Comparison of ENCODE assay signal across 16 cellular contexts in genomic region chr3:73614385-73614784, GRCh38. TPM values are rescaled to one million over a fixed set of nuclear protein-coding genes. Genes with fewer than 3 reads are reported as not detected.
A peak's percentile ranks its signal among the peaks of the same experiment; 100 is the strongest.
DNase-seq lines count a peak whose midpoint lies in the region; ATAC-seq, FAIRE-seq and TF ChIP-seq lines count a peak whose summit lies in the region.
"Had no signal": no experiment of that assay in that cellular context is flagged by ENCODE, and none has a peak within 500 bp of the region (broad histone marks: within the 10 kb centered on the region; RNA-seq: fewer than 3 reads in every experiment).

No MANE protein-coding gene starts in this region.

- peak; percentile 36; the same call in 1 of the 3 replicates for ATAC-seq in GM23338
- peak; percentile 57 to 90 (median 78) for ATAC-seq in heart right ventricle
- no peak for ATAC-seq in GM19452 (IDR thresholded peaks at IDR 0.05; ENCODE audit: unreplicated experiment)

- no peak overlapping the region for H3K4me3 Mint-ChIP-seq in GM23338
- no peak overlapping the region for H3K4me3 Mint-ChIP-seq in astrocyte (ENCODE audit: unreplicated experiment)
- H3K4me3 Mint-ChIP-seq: activated naive CD4-positive, alpha-beta T cell treated with anti-CD3 and anti-CD28 coated beads, Interleukin-2, amount 10 ng/mL, durations not matched to agents 7 days and 5 days; CD4-positive, alpha-beta memory T cell; type B pancreatic cell had no signal

- H3K27ac Mint-ChIP-seq in GM23338 (no peak overlapping the region), astrocyte (ENCODE audit: unreplicated experiment) (peak overlapping the region; percentile 91)
- H3K27ac Mint-ChIP-seq: activated naive CD4-positive, alpha-beta T cell treated with anti-CD3 and anti-CD28 coated beads, Interleukin-2, amount 10 ng/mL, durations not matched to agents 7 days and 5 days; CD4-positive, alpha-beta memory T cell; type B pancreatic cell had no signal

- no peaks in the 10 kb centered on the region; the same call in 1 of the 2 replicates for H3K9me2 ChIP-seq in GM23338 (ENCODE audit: insufficient read depth)

- no peaks in the 10 kb centered on the region for H3K9me3 ChIP-seq in astrocyte (ENCODE audit: insufficient read depth, low read depth, low read length)
- H3K9me3 ChIP-seq in heart right ventricle: no peaks in the 10 kb centered on the region

- DNase-seq in GM23338 (ENCODE audit: low spot score): no peak
- DNase-seq in astrocyte (ENCODE audit: low read depth): peak; percentile 92
- DNase-seq in heart right ventricle: peak in 1 of 2 donors; percentile 54
- DNase-seq in retinal pigment epithelial cell (ENCODE audit: low read depth): peak; percentile 54
- DNase-seq in NOMO-1 (lab: John Stamatoyannopoulos, UW; ENCODE audit: unreplicated experiment in 2 of 2): no peak
- DNase-seq in hypothalamus (lab: John Stamatoyannopoulos, UW): no peak
- no peak for DNase-seq in activated CD8-positive, alpha-beta memory T cell treated with anti-CD3 and anti-CD28 coated beads, Interleukin-2, amount 50 U/mL, for 4 hours
- DNase-seq: activated CD4-positive, alpha-beta T cell treated with anti-CD3 and anti-CD28 coated beads for 1 hour; activated naive CD4-positive, alpha-beta T cell treated with anti-CD3 and anti-CD28 coated beads, Interleukin-2, amount 10 ng/mL, durations not matched to agents 7 days and 5 days; CD4-positive, alpha-beta memory T cell; erythroblast; midbrain; stimulated activated CD4-positive, alpha-beta T cell treated with anti-CD3 and anti-CD28 coated beads, Interleukin-4, amount 100 ng/mL, for 24 hours had no signal

- TF ChIP-seq CTCF in GM23338 (conservative IDR thresholded peaks at IDR 0.05; ENCODE audit: low read depth in 2 of 2) (no peak), astrocyte (IDR thresholded peaks at IDR 0.05; ENCODE audit: insufficient read depth, low read depth, low read length) (no peak), heart right ventricle (IDR thresholded peaks at IDR 0.05) (peak in 2 of 9 donors; percentile 15 to 16), retinal pigment epithelial cell (conservative IDR thresholded peaks at IDR 0.05; ENCODE audit: low read depth, low read length) (no peak)

- H3K9me3 Mint-ChIP-seq in GM23338 (no peaks in the 10 kb centered on the region), astrocyte (ENCODE audit: unreplicated experiment) (no peaks in the 10 kb centered on the region)
- H3K9me3 Mint-ChIP-seq: activated naive CD4-positive, alpha-beta T cell treated with anti-CD3 and anti-CD28 coated beads, Interleukin-2, amount 10 ng/mL, durations not matched to agents 7 days and 5 days; type B pancreatic cell had no signal

- H3K79me2 ChIP-seq in GM23338 (replicated peaks; ENCODE audit: insufficient read depth) (peaks cover 12% of the 10 kb centered on the region), astrocyte (ENCODE audit: insufficient read depth, low read length) (peaks cover 41% of the 10 kb centered on the region)

- H3K4me1 Mint-ChIP-seq in GM23338 (peaks cover 8% of the 10 kb centered on the region), astrocyte (ENCODE audit: low read depth, unreplicated experiment) (peaks cover 62% of the 10 kb centered on the region)
- H3K4me1 Mint-ChIP-seq: activated naive CD4-positive, alpha-beta T cell treated with anti-CD3 and anti-CD28 coated beads, Interleukin-2, amount 10 ng/mL, durations not matched to agents 7 days and 5 days; CD4-positive, alpha-beta memory T cell had no signal

- no peaks in the 10 kb centered on the region for H3K27me3 ChIP-seq in GM23338 (ENCODE audit: insufficient read depth)
- no peaks in the 10 kb centered on the region for H3K27me3 ChIP-seq in astrocyte (ENCODE audit: insufficient read depth, low read length)
- no peaks in the 10 kb centered on the region for H3K27me3 ChIP-seq in heart right ventricle

- WGBS in heart right ventricle, 2 donors: 38 to 57% methylated on average over 3 of the region's 3 CpGs

- peak; percentile 83 for FAIRE-seq in astrocyte (lab: Jason Lieb, UNC)
- FAIRE-seq: H54 had no signal

- H3K36me3 ChIP-seq in GM23338 (ENCODE audit: insufficient read depth) (no peaks in the 10 kb centered on the region), astrocyte (ENCODE audit: insufficient read depth, low read length) (no peaks in the 10 kb centered on the region), heart right ventricle (no peaks in the 10 kb centered on the region)

- peaks cover 4% of the 10 kb centered on the region; the same call in 1 of the 2 replicates for H3K4me1 ChIP-seq in GM23338 (ENCODE audit: insufficient read depth)
- H3K4me1 ChIP-seq in astrocyte (ENCODE audit: insufficient read depth, low read length): peaks cover 3% of the 10 kb centered on the region
- peaks cover 0 to 91% (median 45%) of the 10 kb centered on the region in 9 donors for H3K4me1 ChIP-seq in heart right ventricle

- H3K36me3 Mint-ChIP-seq in GM23338 (ENCODE audit: low read depth) (no peaks in the 10 kb centered on the region), astrocyte (ENCODE audit: low read depth, unreplicated experiment) (peaks cover 4% of the 10 kb centered on the region)
- H3K36me3 Mint-ChIP-seq: activated naive CD4-positive, alpha-beta T cell treated with anti-CD3 and anti-CD28 coated beads, Interleukin-2, amount 10 ng/mL, durations not matched to agents 7 days and 5 days; CD4-positive, alpha-beta memory T cell had no signal

- H3F3A ChIP-seq in GM23338 (replicated peaks; ENCODE audit: low read depth): no peaks in the 10 kb centered on the region

- no peak overlapping the region for H2AFZ ChIP-seq in GM23338
- no peak overlapping the region for H2AFZ ChIP-seq in astrocyte (ENCODE audit: low read depth, low read length)

- no peak overlapping the region for H3K27ac ChIP-seq in GM23338 (ENCODE audit: low read depth)
- no peak overlapping the region for H3K27ac ChIP-seq in astrocyte (ENCODE audit: low read depth, low read length)
- H3K27ac ChIP-seq in heart right ventricle: peak overlapping the region in 6 of 10 donors; percentile 9 to 83 (median 62)

- no peaks in the 10 kb centered on the region for H3K27me3 Mint-ChIP-seq in GM23338 (ENCODE audit: insufficient read depth, low read depth, poor library complexity)
- H3K27me3 Mint-ChIP-seq in astrocyte (ENCODE audit: low read depth, unreplicated experiment): no peaks in the 10 kb centered on the region
- H3K27me3 Mint-ChIP-seq: activated naive CD4-positive, alpha-beta T cell treated with anti-CD3 and anti-CD28 coated beads, Interleukin-2, amount 10 ng/mL, durations not matched to agents 7 days and 5 days; CD4-positive, alpha-beta memory T cell; type B pancreatic cell had no signal

- intact Hi-C loops in heart right ventricle (cut with DNase I): loop anchor here in 2 of 10 donors (1.0 to 5.0 kb wide), 2 partner anchors 49 to 52 kb away; no protein-coding TSS in a partner anchor

- no peak overlapping the region for H3K9ac ChIP-seq in astrocyte (ENCODE audit: low read length)

- H3K4me3 ChIP-seq in GM23338: no peak overlapping the region
- H3K4me3 ChIP-seq in astrocyte (ENCODE audit: insufficient read depth, low read depth, low read length): no peak overlapping the region
- H3K4me3 ChIP-seq in heart right ventricle: no peak overlapping the region
- no peak overlapping the region for H3K4me3 ChIP-seq in retinal pigment epithelial cell (ENCODE audit: low read length)

- no peaks in the 10 kb centered on the region for H4K20me1 ChIP-seq in GM23338 (replicated peaks; ENCODE audit: insufficient read depth)
- no peaks in the 10 kb centered on the region for H4K20me1 ChIP-seq in astrocyte (ENCODE audit: insufficient read depth, low read length)

- no peak overlapping the region for H3K4me2 ChIP-seq in GM23338
- H3K4me2 ChIP-seq in astrocyte (ENCODE audit: low read length): no peak overlapping the region

TF ChIP-seq in GM23338, 12 proteins besides CTCF, POLR2A, EP300 and RAD21:
- TF ChIP-seq ZNF114 (CRISPR knock-in tag; IDR thresholded peaks at IDR 0.05): no peak
- no peak for TF ChIP-seq NANOG (IDR thresholded peaks at IDR 0.05; ENCODE audit: borderline replicate concordance)

RNA-seq across cellular contexts. Expression of gene PDZRN3, which starts 10.4 kb away (rescaled TPM):
- total RNA-seq in GM23338 (2014; rRNA removed; shearing (Covaris generic)): 11.0 and 14.0 TPM in 2 replicates
- polyA plus RNA-seq in GM23338 (2016; fragmentation: Nextera tagmentation; extraction: Ambion mirVana) (7.0 and 7.5 TPM in 2 replicates), heart right ventricle (10 to 100 TPM; 17.7 to 49.1 TPM)
- total RNA-seq in astrocyte (19.8 and 25.2 TPM in 2 replicates), heart right ventricle (100 to 1,000 TPM in 2 of 10 donors, 10 to 100 TPM in 8; 63.4 to 143 (median 82.0) TPM)
- total RNA-seq: CD4-positive, alpha-beta memory T cell had no signal
- polyA plus RNA-seq: CD4-positive, alpha-beta memory T cell had no signal

Comparison
In these comparisons a context has a peak if more than half of its experiments do, and no peak if none do; other contexts are left out.
1. DNase-seq: peak in astrocyte (single experiment) and retinal pigment epithelial cell (single experiment); none in GM23338 (single experiment), NOMO-1 (0 of 2), hypothalamus (0 of 51) and activated CD8-positive, alpha-beta memory T cell treated with anti-CD3 and anti-CD28 coated beads, Interleukin-2, amount 50 U/mL, for 4 hours (single experiment).
2. H3K27ac ChIP-seq: peak in heart right ventricle (6 of 10); none in GM23338 (single experiment) and astrocyte (single experiment).